Comparison of ENCODE assay signal across 1 cellular context in genomic region chr12:92107094-92107493, GRCh38.
TF ChIP-seq lines count a peak whose summit lies in the region.

No MANE protein-coding gene starts in this region.

TF ChIP-seq in HEK293, 187 proteins besides CTCF, POLR2A, EP300 and RAD21 (continued from another document):
- TF ChIP-seq, protein P1, sequence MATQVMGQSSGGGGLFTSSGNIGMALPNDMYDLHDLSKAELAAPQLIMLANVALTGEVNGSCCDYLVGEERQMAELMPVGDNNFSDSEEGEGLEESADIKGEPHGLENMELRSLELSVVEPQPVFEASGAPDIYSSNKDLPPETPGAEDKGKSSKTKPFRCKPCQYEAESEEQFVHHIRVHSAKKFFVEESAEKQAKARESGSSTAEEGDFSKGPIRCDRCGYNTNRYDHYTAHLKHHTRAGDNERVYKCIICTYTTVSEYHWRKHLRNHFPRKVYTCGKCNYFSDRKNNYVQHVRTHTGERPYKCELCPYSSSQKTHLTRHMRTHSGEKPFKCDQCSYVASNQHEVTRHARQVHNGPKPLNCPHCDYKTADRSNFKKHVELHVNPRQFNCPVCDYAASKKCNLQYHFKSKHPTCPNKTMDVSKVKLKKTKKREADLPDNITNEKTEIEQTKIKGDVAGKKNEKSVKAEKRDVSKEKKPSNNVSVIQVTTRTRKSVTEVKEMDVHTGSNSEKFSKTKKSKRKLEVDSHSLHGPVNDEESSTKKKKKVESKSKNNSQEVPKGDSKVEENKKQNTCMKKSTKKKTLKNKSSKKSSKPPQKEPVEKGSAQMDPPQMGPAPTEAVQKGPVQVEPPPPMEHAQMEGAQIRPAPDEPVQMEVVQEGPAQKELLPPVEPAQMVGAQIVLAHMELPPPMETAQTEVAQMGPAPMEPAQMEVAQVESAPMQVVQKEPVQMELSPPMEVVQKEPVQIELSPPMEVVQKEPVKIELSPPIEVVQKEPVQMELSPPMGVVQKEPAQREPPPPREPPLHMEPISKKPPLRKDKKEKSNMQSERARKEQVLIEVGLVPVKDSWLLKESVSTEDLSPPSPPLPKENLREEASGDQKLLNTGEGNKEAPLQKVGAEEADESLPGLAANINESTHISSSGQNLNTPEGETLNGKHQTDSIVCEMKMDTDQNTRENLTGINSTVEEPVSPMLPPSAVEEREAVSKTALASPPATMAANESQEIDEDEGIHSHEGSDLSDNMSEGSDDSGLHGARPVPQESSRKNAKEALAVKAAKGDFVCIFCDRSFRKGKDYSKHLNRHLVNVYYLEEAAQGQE (tag by site-specific recombination; IDR thresholded peaks at IDR 0.05): no peak
- TF ChIP-seq, protein P2, sequence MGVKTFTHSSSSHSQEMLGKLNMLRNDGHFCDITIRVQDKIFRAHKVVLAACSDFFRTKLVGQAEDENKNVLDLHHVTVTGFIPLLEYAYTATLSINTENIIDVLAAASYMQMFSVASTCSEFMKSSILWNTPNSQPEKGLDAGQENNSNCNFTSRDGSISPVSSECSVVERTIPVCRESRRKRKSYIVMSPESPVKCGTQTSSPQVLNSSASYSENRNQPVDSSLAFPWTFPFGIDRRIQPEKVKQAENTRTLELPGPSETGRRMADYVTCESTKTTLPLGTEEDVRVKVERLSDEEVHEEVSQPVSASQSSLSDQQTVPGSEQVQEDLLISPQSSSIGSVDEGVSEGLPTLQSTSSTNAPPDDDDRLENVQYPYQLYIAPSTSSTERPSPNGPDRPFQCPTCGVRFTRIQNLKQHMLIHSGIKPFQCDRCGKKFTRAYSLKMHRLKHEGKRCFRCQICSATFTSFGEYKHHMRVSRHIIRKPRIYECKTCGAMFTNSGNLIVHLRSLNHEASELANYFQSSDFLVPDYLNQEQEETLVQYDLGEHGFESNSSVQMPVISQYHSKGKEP (tag by site-specific recombination; IDR thresholded peaks at IDR 0.05): no peak
- TF ChIP-seq, protein P3, sequence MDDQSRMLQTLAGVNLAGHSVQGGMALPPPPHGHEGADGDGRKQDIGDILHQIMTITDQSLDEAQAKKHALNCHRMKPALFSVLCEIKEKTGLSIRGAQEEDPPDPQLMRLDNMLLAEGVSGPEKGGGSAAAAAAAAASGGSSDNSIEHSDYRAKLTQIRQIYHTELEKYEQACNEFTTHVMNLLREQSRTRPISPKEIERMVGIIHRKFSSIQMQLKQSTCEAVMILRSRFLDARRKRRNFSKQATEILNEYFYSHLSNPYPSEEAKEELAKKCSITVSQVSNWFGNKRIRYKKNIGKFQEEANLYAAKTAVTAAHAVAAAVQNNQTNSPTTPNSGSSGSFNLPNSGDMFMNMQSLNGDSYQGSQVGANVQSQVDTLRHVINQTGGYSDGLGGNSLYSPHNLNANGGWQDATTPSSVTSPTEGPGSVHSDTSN (CRISPR knock-in tag; IDR thresholded peaks at IDR 0.05): no peak
